ENCODE assay signal across 8 cellular contexts in genomic region chr15:56869573-56869972, GRCh38. TPM values are rescaled to one million over a fixed set of nuclear protein-coding genes. Genes with fewer than 3 reads are reported as not detected.
A peak's percentile ranks its signal among the peaks of the same experiment; 100 is the strongest.
DNase-seq lines count a peak whose midpoint lies in the region; ATAC-seq and TF ChIP-seq lines count a peak whose summit lies in the region.

No MANE protein-coding gene starts in this region.

- H3K27ac ChIP-seq in PC-3 (ENCODE audit: low read length) = no peak overlapping the region
- peak overlapping the region in 1 of 59 donors; percentile 2 for H3K27ac ChIP-seq in dorsolateral prefrontal cortex

- H3K27me3 ChIP-seq in PC-3 (ENCODE audit: low read length) = no peaks in the 10 kb centered on the region
- no peaks in the 10 kb centered on the region for H3K27me3 ChIP-seq in dorsolateral prefrontal cortex

- peak; percentile 47; the same call in 1 of the 2 replicates for TF ChIP-seq CTCF in PC-3 (conservative IDR thresholded peaks at IDR 0.05; ENCODE audit: low read depth, low read length)
- peak; percentile 51 to 82 (median 70) for TF ChIP-seq CTCF in dorsolateral prefrontal cortex (IDR thresholded peaks at IDR 0.05 in 54 of 56, conservative IDR thresholded peaks at IDR 0.05 in 2 of 56; ENCODE audit: low read depth in 1 of 56, partially characterized antibody in 56 of 56)
- TF ChIP-seq CTCF in neural crest cell (conservative IDR thresholded peaks at IDR 0.05) = peak; percentile 58

- no peaks in the 10 kb centered on the region for H3K27me3 Mint-ChIP-seq in neural crest cell (ENCODE audit: low read depth)

- H3K36me3 Mint-ChIP-seq in neural crest cell (ENCODE audit: low read depth) = no peaks in the 10 kb centered on the region

- no peak overlapping the region for H3K4me3 ChIP-seq in PC-3 (ENCODE audit: low read length)
- no peak overlapping the region for H3K4me3 ChIP-seq in dorsolateral prefrontal cortex

- H3K27ac Mint-ChIP-seq in neural crest cell (ENCODE audit: unreplicated experiment) = no peak overlapping the region

- H3K9ac ChIP-seq in PC-3 (ENCODE audit: low read length) = no peak overlapping the region

- H3K36me3 ChIP-seq in PC-3 (ENCODE audit: low read depth, low read length) = no peaks in the 10 kb centered on the region

- peaks cover 9% of the 10 kb centered on the region for H3K4me1 ChIP-seq in PC-3 (ENCODE audit: insufficient read depth, low read length)

- no peak overlapping the region for H2AFZ ChIP-seq in PC-3 (ENCODE audit: low read length)

- no peaks in the 10 kb centered on the region for H3F3A ChIP-seq in PC-3 (ENCODE audit: low read length, unreplicated experiment)

- intact Hi-C loops in PC-3 (cut with micrococcal nuclease) = no loop called here
- intact Hi-C loops in dorsolateral prefrontal cortex (cut with DNase I) = loop anchor here in 1 of 2 donors (2.0 to 5.0 kb wide), 2 partner anchors 47 to 373 kb away; no protein-coding TSS in a partner anchor

- no peaks in the 10 kb centered on the region for H3K9me3 ChIP-seq in PC-3 (ENCODE audit: low read length)

- no peak overlapping the region for H3K4me2 ChIP-seq in PC-3 (ENCODE audit: low read length)

- no peaks in the 10 kb centered on the region for H4K20me1 ChIP-seq in PC-3 (ENCODE audit: low read length)

- CTCF ChIA-PET in PC-3 (lab: Charles Lee) = interaction anchor here (0.6 to 0.7 kb wide), 2 partner anchors 129 to 152 kb away, joined by 3 to 4 read pairs; no protein-coding TSS in a partner anchor

- no peak for ATAC-seq in PC-3
- no peak for ATAC-seq in GM18907 (IDR thresholded peaks at IDR 0.05; ENCODE audit: unreplicated experiment)
- ATAC-seq in GM18502 (IDR thresholded peaks at IDR 0.05; ENCODE audit: poor library complexity, unreplicated experiment) = no peak

- H3K9me3 Mint-ChIP-seq in neural crest cell = no peaks in the 10 kb centered on the region

- peaks cover 14% of the 10 kb centered on the region for H3K4me1 Mint-ChIP-seq in neural crest cell

- BruUV-seq in PC-3 (replicated peaks; lab: Mats Ljungman, UMichigan) = no TSS peak

- no peaks in the 10 kb centered on the region for H3K79me2 ChIP-seq in PC-3 (ENCODE audit: low read length)

- POLR2A ChIA-PET in PC-3 (lab: Charles Lee; ENCODE audit: unreplicated experiment) = interaction anchor here (0.6 kb wide), 1 partner anchor 100 kb away, joined by 3 read pairs; no protein-coding TSS in a partner anchor

- no peaks in the 10 kb centered on the region for H3K9me2 ChIP-seq in PC-3 (replicated peaks; ENCODE audit: low read length)

- no peak overlapping the region for H3K4me3 Mint-ChIP-seq in neural crest cell

- DNase-seq in activated T-cell treated with anti-CD3 and anti-CD28 coated beads for 48 hours (ENCODE audit: low read depth) (peak; percentile 25), PC-3 (no peak), dorsolateral prefrontal cortex (peak in 9 of 10 donors; percentile 12 to 75 (median 48)), neural crest cell (ENCODE audit: low read depth, low spot score) (peak; percentile 26), SW480 (ENCODE audit: low spot score) (no peak)
- DNase-seq in activated T-cell treated with anti-CD3 and anti-CD28 coated beads, Interleukin-2, amount 50 U/mL, for 1 hour = no peak

RNA-seq across cellular contexts. Expression of gene TCF12, which starts 48.9 kb away (rescaled TPM):
- 78.3 and 103 TPM in 2 replicates for total RNA-seq in PC-3 (2014; rRNA removed)
- total RNA-seq in dorsolateral prefrontal cortex = 100 to 1,000 TPM in 76 of 120 experiments, 10 to 100 TPM in 44; 63.4 to 217 (median 109) TPM
- 207 and 232 TPM in 2 replicates for total RNA-seq in neural crest cell

Comparison
In these comparisons a context has a peak if more than half of its experiments do, and no peak if none do; other contexts are left out.
1. DNase-seq: peak in activated T-cell treated with anti-CD3 and anti-CD28 coated beads for 48 hours (single experiment), dorsolateral prefrontal cortex (9 of 10) and neural crest cell (single experiment); none in activated T-cell treated with anti-CD3 and anti-CD28 coated beads, Interleukin-2, amount 50 U/mL, for 1 hour (single experiment), PC-3 (single experiment) and SW480 (single experiment).
2. Peak in every context shown above with its lines, with median percentiles within 50 percentile points of each other: CTCF ChIP-seq.